In the genomic region with DNA sequence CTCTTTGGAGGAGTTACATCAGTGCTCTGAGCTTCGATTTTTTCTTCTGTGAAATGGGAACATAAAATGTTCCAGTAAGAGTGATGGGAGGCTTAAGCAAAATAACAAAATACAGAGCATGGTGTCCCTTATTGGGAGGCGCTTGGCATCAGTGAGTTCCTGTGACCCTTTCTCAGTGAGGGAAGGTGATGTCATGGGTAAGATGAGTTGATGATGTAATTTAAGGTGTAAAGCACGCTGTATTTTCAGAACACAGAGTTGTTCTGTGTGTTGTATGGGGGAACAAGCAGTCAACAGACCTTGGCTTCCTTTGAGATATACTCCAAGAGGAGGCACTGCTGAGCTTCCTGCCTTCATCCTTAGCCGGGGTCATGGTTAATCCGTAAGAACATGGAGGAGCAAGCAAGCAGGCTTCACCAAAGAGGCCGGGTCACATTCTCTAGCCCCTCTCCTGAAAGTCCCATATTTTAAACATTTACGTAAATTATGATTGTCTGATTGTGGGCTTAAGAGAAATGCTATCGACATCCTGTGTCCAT, we compare ENCODE assay signal across 20 cellular contexts.
DNase-seq lines count a peak whose midpoint lies in the region; TF ChIP-seq lines count a peak whose summit lies in the region.
"Had no signal": no experiment of that assay in that cellular context is flagged by ENCODE, and none has a peak within 500 bp of the region (broad histone marks: within the 10 kb centered on the region; RNA-seq: fewer than 3 reads in every experiment).

No MANE protein-coding gene starts in this region.

- in situ Hi-C loops in SK-MEL-5 (cut with HindIII; ENCODE audit: low pct_unique_long_range_greater_than_20kb, low sequenced_read_pairs), result no loop called here

- no peaks in the 10 kb centered on the region for H3K27me3 ChIP-seq in H7 (ENCODE audit: control insufficient read depth, insufficient read depth, low read length)
- H3K27me3 ChIP-seq: BLaER1 treated with 17β-estradiol and CSF1 and Interleukin-3, amounts not matched to agents 10 nM and 100 nM had no signal

- peaks cover 9% of the 10 kb centered on the region for H3K9me3 Mint-ChIP-seq in endothelial cell (ENCODE audit: unreplicated experiment)

- peak; percentile 31 for DNase-seq in H7
- DNase-seq in SK-MEL-5 (ENCODE audit: low read depth, low spot score), result peak; percentile 20
- no peak for DNase-seq in endothelial cell (ENCODE audit: low spot score)
- DNase-seq in RKO (ENCODE audit: low spot score), result no peak
- no peak for DNase-seq in NCI-H2196 (lab: John Stamatoyannopoulos, UW; ENCODE audit: unreplicated experiment)
- DNase-seq in NCI-H128 (lab: John Stamatoyannopoulos, UW; ENCODE audit: unreplicated experiment), result no peak
- DNase-seq: CD4-positive, CD25-positive, alpha-beta regulatory T cell; CD8-positive, alpha-beta memory T cell; COR-L47; DMS 273 treated with DMSO at 0.1 percent for 48 hours; DMS53; DND-41; EL; GM23248; KBM-7 had no signal

- peaks cover 14% of the 10 kb centered on the region for H3K36me3 Mint-ChIP-seq in endothelial cell (ENCODE audit: low read depth, unreplicated experiment)
- H3K36me3 Mint-ChIP-seq: CD8-positive, alpha-beta memory T cell had no signal

- H3K36me3 ChIP-seq in H7 (replicated peaks; ENCODE audit: control insufficient read depth, insufficient read depth, low read length), result no peaks in the 10 kb centered on the region
- H3K36me3 ChIP-seq in mesodermal cell (ENCODE audit: control insufficient read depth, insufficient read depth, low read length), result peaks cover 34% of the 10 kb centered on the region
- H3K36me3 ChIP-seq: HAP-1 had no signal

- peak overlapping the region; percentile 9 for H3K27ac Mint-ChIP-seq in endothelial cell (ENCODE audit: unreplicated experiment)
- H3K27ac Mint-ChIP-seq: B cell; CD4-positive, CD25-positive, alpha-beta regulatory T cell; CD8-positive, alpha-beta memory T cell; IgD-negative memory B cell had no signal

- peaks cover 16% of the 10 kb centered on the region for H3K9me3 ChIP-seq in mesodermal cell (ENCODE audit: control insufficient read depth, low read length)
- H3K9me3 ChIP-seq: HAP-1 had no signal

- H3K4me3 ChIP-seq in H7 (ENCODE audit: insufficient read depth, low read depth, low read length) (no peak overlapping the region), mesodermal cell (ENCODE audit: extremely low read depth, insufficient read depth, low read length, poor library complexity, severe bottlenecking) (no peak overlapping the region)
- H3K4me3 ChIP-seq: BLaER1 treated with 17β-estradiol and CSF1 and Interleukin-3, amounts not matched to agents 10 nM and 100 nM; GM23248; HAP-1 had no signal

- peaks cover 3% of the 10 kb centered on the region for H3K27me3 Mint-ChIP-seq in endothelial cell (ENCODE audit: unreplicated experiment)
- H3K27me3 Mint-ChIP-seq: B cell; CD4-positive, CD25-positive, alpha-beta regulatory T cell; CD8-positive, alpha-beta memory T cell; IgD-negative memory B cell had no signal

- peaks cover 26% of the 10 kb centered on the region for H3K4me1 Mint-ChIP-seq in endothelial cell (ENCODE audit: unreplicated experiment)
- H3K4me1 Mint-ChIP-seq: B cell; CD8-positive, alpha-beta memory T cell had no signal

- 88 to 96% methylated on average over 3 of the region's 8 CpGs for WGBS in mesodermal cell (ENCODE audit: insufficient coverage in 2 of 2), 2 experiments

- H3K4me3 Mint-ChIP-seq in endothelial cell (ENCODE audit: unreplicated experiment), result no peak overlapping the region
- H3K4me3 Mint-ChIP-seq: B cell; CD4-positive, CD25-positive, alpha-beta regulatory T cell; CD8-positive, alpha-beta memory T cell; IgD-negative memory B cell had no signal

- peak overlapping the region; percentile 54 for H3K27ac ChIP-seq in mesodermal cell (ENCODE audit: low read depth, low read length, severe bottlenecking)
- H3K27ac ChIP-seq: BLaER1 treated with 17β-estradiol and CSF1 and Interleukin-3, amounts not matched to agents 10 nM and 100 nM; GM23248 had no signal

- peaks cover 16% of the 10 kb centered on the region for H3K4me1 ChIP-seq in mesodermal cell (ENCODE audit: control insufficient read depth, insufficient read depth, low read length, poor library complexity, severe bottlenecking)
- H3K4me1 ChIP-seq: HAP-1 had no signal

- TF ChIP-seq CTCF in endothelial cell (IDR thresholded peaks at IDR 0.05; ENCODE audit: unreplicated experiment), result no peak

Comparison
In these comparisons a context has a peak if more than half of its experiments do, and no peak if none do; other contexts are left out.
1. DNase-seq: peak in H7 (single experiment) and SK-MEL-5 (single experiment); none in endothelial cell (single experiment), RKO (single experiment), NCI-H2196 (single experiment) and NCI-H128 (single experiment).